In the genomic region with DNA sequence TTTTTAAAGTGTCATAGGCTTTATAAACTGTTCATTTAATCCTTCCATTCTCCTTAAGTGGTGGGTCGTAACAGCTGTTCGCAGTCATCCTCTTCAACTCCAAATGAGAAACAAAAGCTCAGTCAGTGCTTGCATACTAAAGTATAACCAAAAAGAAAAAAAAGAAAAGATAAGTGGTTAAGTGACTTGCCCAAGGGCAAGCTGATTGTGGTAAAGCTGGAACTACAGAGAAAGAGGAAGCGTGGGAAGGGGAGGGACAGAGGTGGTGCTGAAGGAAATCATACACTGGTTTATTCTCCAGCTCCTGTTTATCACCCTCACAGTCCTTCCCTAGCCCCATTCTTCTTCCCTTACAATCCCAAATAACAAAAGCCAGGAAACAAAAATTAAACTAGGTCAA, we compare ENCODE assay signal across 9 cellular contexts. TPM values are rescaled to one million over a fixed set of nuclear protein-coding genes. Genes with fewer than 3 reads are reported as not detected.
DNase-seq lines count a peak whose midpoint lies in the region; ATAC-seq, FAIRE-seq and TF ChIP-seq lines count a peak whose summit lies in the region.
"Had no signal": no experiment of that assay in that cellular context is flagged by ENCODE, and none has a peak within 500 bp of the region (broad histone marks: within the 10 kb centered on the region; RNA-seq: fewer than 3 reads in every experiment).

No MANE protein-coding gene starts in this region.

- H3K9me3 Mint-ChIP-seq in activated naive CD4-positive, alpha-beta T cell treated with anti-CD3 and anti-CD28 coated beads, Interleukin-2, amount 50 U/mL, for 24 hours, result no peaks in the 10 kb centered on the region
- no peaks in the 10 kb centered on the region for H3K9me3 Mint-ChIP-seq in activated CD4-positive, alpha-beta memory T cell treated with anti-CD3 and anti-CD28 coated beads, Interleukin-2, amount 10 ng/mL, durations not matched to agents 7 days and 5 days

- peaks cover 51% of the 10 kb centered on the region for H3K4me1 Mint-ChIP-seq in activated naive CD4-positive, alpha-beta T cell treated with anti-CD3 and anti-CD28 coated beads, Interleukin-2, amount 50 U/mL, for 24 hours
- H3K4me1 Mint-ChIP-seq in activated CD4-positive, alpha-beta memory T cell treated with anti-CD3 and anti-CD28 coated beads, Interleukin-2, amount 10 ng/mL, durations not matched to agents 7 days and 5 days, result peaks cover 15% of the 10 kb centered on the region

- 70% methylated on average over 3 of the region's 3 CpGs for WGBS in GM12878 (ENCODE audit: insufficient coverage, insufficient replicate concordance, low lambda C conversion rate, missing lambda C conversion rate)

- peak overlapping the region; percentile 53 for H3K27ac Mint-ChIP-seq in activated naive CD4-positive, alpha-beta T cell treated with anti-CD3 and anti-CD28 coated beads, Interleukin-2, amount 50 U/mL, for 24 hours
- no peak overlapping the region for H3K27ac Mint-ChIP-seq in activated CD4-positive, alpha-beta memory T cell treated with anti-CD3 and anti-CD28 coated beads, Interleukin-2, amount 10 ng/mL, durations not matched to agents 7 days and 5 days

- CTCF ChIA-PET in GM12878 (lab: Yijun Ruan, JAX), result interaction anchor here (0.7 to 4.1 kb wide), 4 partner anchors 11 to 30 kb away, joined by 3 to 14 read pairs (median 8); a partner anchor contains a TSS
- CTCF ChIA-PET in activated CD4-positive, alpha-beta memory T cell treated with anti-CD3 and anti-CD28 coated beads, Interleukin-2, amount 10 ng/mL, durations not matched to agents 7 days and 5 days (lab: Charles Lee), result interaction anchor here (0.7 to 1.5 kb wide), 4 partner anchors 27 to 58 kb away, joined by 3 to 5 read pairs (median 4); a partner anchor contains a TSS

- POLR2A ChIA-PET in GM12878 (lab: Charles Lee), result interaction anchor here (0.6 kb wide), 2 partner anchors 738 to 1859 kb away, joined by 3 to 5 read pairs; no protein-coding TSS in a partner anchor
- POLR2A ChIA-PET in activated CD4-positive, alpha-beta memory T cell treated with anti-CD3 and anti-CD28 coated beads, Interleukin-2, amount 10 ng/mL, durations not matched to agents 7 days and 5 days (lab: Charles Lee), result interaction anchor here (0.8 kb wide), 1 partner anchor 30 kb away, joined by 3 read pairs; a partner anchor contains a TSS

- H3K27ac ChIP-seq in GM12878 (ENCODE audit: control insufficient read depth, insufficient read depth) (no peak overlapping the region), colonic mucosa (no peak overlapping the region), substantia nigra (ENCODE audit: low read depth, low read length, poor library complexity, severe bottlenecking) (no peak overlapping the region)

- TF ChIP-seq RAD21 in GM12878 (IDR thresholded peaks at IDR 0.05; ENCODE audit: insufficient read depth, low read depth, low read length), result no peak

- H3K4me2 ChIP-seq in GM12878 (ENCODE audit: control insufficient read depth, insufficient read depth), result 0 out of 2 replicates have a peak overlapping the region, but pooled peaks have one; percentile 20

- DNase-seq in activated naive CD4-positive, alpha-beta T cell (lab: John Stamatoyannopoulos, UW), result no peak
- DNase-seq in NCI-H345 (lab: John Stamatoyannopoulos, UW) (peak; percentile 56), GM12878 (ENCODE audit: low read depth, low spot score) (peak; percentile 35), renal cortical epithelial cell (ENCODE audit: low read depth) (peak; percentile 35), colonic mucosa (no peak), substantia nigra (lab: John Stamatoyannopoulos, UW) (no peak)
- no peak for DNase-seq in activated CD4-positive, alpha-beta memory T cell treated with anti-CD3 and anti-CD28 coated beads, Interleukin-2, amount 10 ng/mL, durations not matched to agents 7 days and 5 days

- H3K27me3 Mint-ChIP-seq in activated naive CD4-positive, alpha-beta T cell treated with anti-CD3 and anti-CD28 coated beads, Interleukin-2, amount 50 U/mL, for 24 hours, result no peaks in the 10 kb centered on the region
- H3K27me3 Mint-ChIP-seq in activated CD4-positive, alpha-beta memory T cell treated with anti-CD3 and anti-CD28 coated beads, Interleukin-2, amount 10 ng/mL, durations not matched to agents 7 days and 5 days, result no peaks in the 10 kb centered on the region

- TF ChIP-seq CTCF in GM12878 (IDR thresholded peaks at IDR 0.05 in 2 of 3, conservative IDR thresholded peaks at IDR 0.05 in 1 of 3; ENCODE audit: control insufficient read depth in 2 of 3, extremely low read depth in 1 of 3, insufficient read depth in 1 of 3, low read depth in 3 of 3, low read length in 3 of 3), result no peak
- no peak for TF ChIP-seq CTCF in colonic mucosa (IDR thresholded peaks at IDR 0.05)

- H3K9me3 ChIP-seq in GM12878 (replicated peaks; ENCODE audit: control insufficient read depth, insufficient read depth, low read length) (no peaks in the 10 kb centered on the region), colonic mucosa (no peaks in the 10 kb centered on the region)

- H3K9ac ChIP-seq in GM12878 (ENCODE audit: control insufficient read depth, insufficient read depth, low read length), result no peak overlapping the region
- no peak overlapping the region for H3K9ac ChIP-seq in colonic mucosa (ENCODE audit: low read depth in 2 of 2, low read length in 2 of 2)

- no peak for TF ChIP-seq POLR2A in GM12878 (IDR thresholded peaks at IDR 0.05; ENCODE audit: low read depth, low read length)

- H4K20me1 ChIP-seq in GM12878 (ENCODE audit: control insufficient read depth, insufficient read depth), result no peaks in the 10 kb centered on the region

- peak; percentile 78 for ATAC-seq in GM12878

- intact Hi-C loops in GM12878 (cut with micrococcal nuclease; ENCODE audit: unreplicated experiment), result no loop called here
- intact Hi-C loops in colonic mucosa (cut with DNase I), result no loop called here

- FAIRE-seq in GM12878 (lab: Jason Lieb, UNC), result no peak
- FAIRE-seq: H1 had no signal

- H3K27me3 ChIP-seq in GM12878 (replicated peaks in 1 of 2; ENCODE audit: control insufficient read depth in 2 of 2, insufficient read depth in 2 of 2, low read length in 1 of 2) (no peaks in the 10 kb centered on the region), colonic mucosa (no peaks in the 10 kb centered on the region)

- peaks cover 7% of the 10 kb centered on the region for H3K36me3 Mint-ChIP-seq in activated naive CD4-positive, alpha-beta T cell treated with anti-CD3 and anti-CD28 coated beads, Interleukin-2, amount 50 U/mL, for 24 hours
- H3K36me3 Mint-ChIP-seq in activated CD4-positive, alpha-beta memory T cell treated with anti-CD3 and anti-CD28 coated beads, Interleukin-2, amount 10 ng/mL, durations not matched to agents 7 days and 5 days (ENCODE audit: low read depth), result peaks cover 12% of the 10 kb centered on the region

- RAD21 ChIA-PET in GM12878 (lab: Charles Lee; ENCODE audit: unreplicated experiment), result interaction anchor here (1.0 kb wide), 1 partner anchor 29 kb away, joined by 5 read pairs; a partner anchor contains a TSS

- no peak overlapping the region for H3K4me3 ChIP-seq in GM12878
- H3K4me3 ChIP-seq in colonic mucosa, result no peak overlapping the region

- no peak overlapping the region for H2AFZ ChIP-seq in GM12878 (ENCODE audit: control insufficient read depth, low read depth, low read length)

- H3K36me3 ChIP-seq in GM12878 (ENCODE audit: control insufficient read depth in 2 of 2, insufficient read depth in 2 of 2, low read length in 1 of 2) (peaks cover 1 to 6% of the 10 kb centered on the region in 2 experiments; a peak in 1 of 4 replicates), colonic mucosa (no peaks in the 10 kb centered on the region)

- peak overlapping the region; percentile 31 for H3K4me3 Mint-ChIP-seq in activated naive CD4-positive, alpha-beta T cell treated with anti-CD3 and anti-CD28 coated beads, Interleukin-2, amount 50 U/mL, for 24 hours
- no peak overlapping the region for H3K4me3 Mint-ChIP-seq in activated CD4-positive, alpha-beta memory T cell treated with anti-CD3 and anti-CD28 coated beads, Interleukin-2, amount 10 ng/mL, durations not matched to agents 7 days and 5 days

- in situ Hi-C loops in GM12878 (cut with MboI), result no loop called here

- no peak for TF ChIP-seq EP300 in GM12878 (IDR thresholded peaks at IDR 0.05; ENCODE audit: borderline replicate concordance in 1 of 2, control insufficient read depth in 1 of 2, low read depth in 2 of 2, low read length in 2 of 2)

- SMC1A ChIA-PET in GM12878 (lab: Charles Lee; ENCODE audit: uncharacterized antibody, unreplicated experiment), result interaction anchor here (0.7 to 1.4 kb wide), 4 partner anchors 8 to 277 kb away, joined by 3 read pairs; no protein-coding TSS in a partner anchor

- no TSS peak for BruUV-seq in GM12878 (replicated peaks; lab: Mats Ljungman, UMichigan)

- peaks cover 4% of the 10 kb centered on the region for H3K79me2 ChIP-seq in GM12878 (ENCODE audit: control insufficient read depth, insufficient read depth, low read length)

- H3K4me1 ChIP-seq in GM12878 (ENCODE audit: control insufficient read depth, insufficient read depth, low read length) (peaks cover 8% of the 10 kb centered on the region), colonic mucosa (no peaks in the 10 kb centered on the region)

RNA-seq across cellular contexts. Expression of a gene that starts 29.6 kb away (rescaled TPM):
- total RNA-seq in GM12878 (2013; cell fraction: nucleolus; rRNA removed), result 58.3 and 58.9 TPM in 2 replicates
- total RNA-seq in GM12878 (2014; rRNA removed) (33.4 and 38.4 TPM in 2 replicates), GM12878 (2014; rRNA removed; fragmentation: Illumina TruSeq; extraction: Trizol) (42.8 and 46.2 TPM in 2 replicates), GM12878 (2021) (45.4 and 51.9 TPM in 2 replicates), renal cortical epithelial cell (37.0 and 46.4 TPM in 2 replicates), colonic mucosa (10 to 100 TPM; 39.0 to 44.8 TPM)
- 8.2 TPM for polyA plus RNA-seq in GM12878 (2011; ENCODE audit: low read depth)
- polyA plus RNA-seq in GM12878 (2011; rRNA removed) (30.4 and 38.3 TPM in 2 replicates), GM12878 (2014; fragmentation: Illumina TruSeq; extraction: Trizol) (33.8 and 42.2 TPM in 2 replicates), GM12878 (2014; fragmentation: Nextera tagmentation; extraction: Ambion mirVana) (10 to 100 TPM; 11.6 to 13.1 TPM), GM12878 (2014; rRNA removed) (15.4 and 19.1 TPM in 2 replicates), GM12878 (2016; fragmentation: Nextera tagmentation; extraction: Ambion mirVana) (10 to 100 TPM; 53.4 to 54.5 TPM)
- 14.4 and 15.8 TPM in 2 replicates for polyA plus RNA-seq in GM12878 (2011; cell fraction: cytosol; rRNA removed)
- polyA plus RNA-seq in GM12878 (2011; cell fraction: nucleus; rRNA removed), result 27.5 and 33.5 TPM in 2 replicates
- 9.0 and 12.8 TPM in 2 replicates for polyA plus RNA-seq in GM12878 (2012)
- 46.4 and 81.8 TPM in 2 replicates for polyA minus RNA-seq in GM12878 (2011; rRNA and poly(A)+ RNA removed)
- 16.0 and 28.6 TPM in 2 replicates for polyA minus RNA-seq in GM12878 (2011; cell fraction: cytosol; rRNA and poly(A)+ RNA removed)
- 16.0 and 21.8 TPM in 2 replicates for polyA minus RNA-seq in GM12878 (2011; cell fraction: nucleus; rRNA and poly(A)+ RNA removed)
- 10 to 100 TPM; 24.6 to 27.9 TPM for total RNA-seq in activated CD4-positive, alpha-beta memory T cell treated with anti-CD3 and anti-CD28 coated beads, Interleukin-2, amount 10 ng/mL, durations not matched to agents 7 days and 5 days

RNA-seq across cellular contexts. Expression of a gene that starts 48.6 kb away (rescaled TPM):
- 20.1 and 20.5 TPM in 2 replicates for total RNA-seq in GM12878 (2013; cell fraction: nucleolus; rRNA removed)
- 40.3 and 50.5 TPM in 2 replicates for total RNA-seq in GM12878 (2014; rRNA removed)
- 76.8 and 79.8 TPM in 2 replicates for total RNA-seq in GM12878 (2014; rRNA removed; fragmentation: Illumina TruSeq; extraction: Trizol)
- 41.4 and 43.6 TPM in 2 replicates for total RNA-seq in GM12878 (2021)
- polyA plus RNA-seq in GM12878 (2011; ENCODE audit: low read depth), result 10.8 TPM
- polyA plus RNA-seq in GM12878 (2011; rRNA removed), result 33.4 and 63.3 TPM in 2 replicates
- polyA plus RNA-seq in GM12878 (2011; cell fraction: cytosol; rRNA removed), result 10.6 and 13.2 TPM in 2 replicates
- 10.4 and 15.3 TPM in 2 replicates for polyA plus RNA-seq in GM12878 (2011; cell fraction: nucleus; rRNA removed)
- polyA plus RNA-seq in GM12878 (2012), result 19.3 and 24.6 TPM in 2 replicates
- 61.6 and 84.4 TPM in 2 replicates for polyA plus RNA-seq in GM12878 (2014; fragmentation: Illumina TruSeq; extraction: Trizol)
- polyA plus RNA-seq in GM12878 (2014; fragmentation: Nextera tagmentation; extraction: Ambion mirVana), result 10 to 100 TPM; 14.1 to 17.9 TPM
- polyA plus RNA-seq in GM12878 (2014; rRNA removed), result 26.9 and 28.7 TPM in 2 replicates
- polyA plus RNA-seq in GM12878 (2016; fragmentation: Nextera tagmentation; extraction: Ambion mirVana), result 10 to 100 TPM; 67.4 to 73.8 TPM
- 19.5 and 28.5 TPM in 2 replicates for polyA minus RNA-seq in GM12878 (2011; rRNA and poly(A)+ RNA removed)
- 14.4 and 22.2 TPM in 2 replicates for polyA minus RNA-seq in GM12878 (2011; cell fraction: cytosol; rRNA and poly(A)+ RNA removed)
- 6.3 and 10.8 TPM in 2 replicates for polyA minus RNA-seq in GM12878 (2011; cell fraction: nucleus; rRNA and poly(A)+ RNA removed)
- total RNA-seq in renal cortical epithelial cell, result 3.1 and 14.9 TPM in 2 replicates
- total RNA-seq in colonic mucosa, result 10 to 100 TPM; 10.2 to 31.6 TPM
- 10 to 100 TPM; 78.5 to 79.5 TPM for total RNA-seq in activated CD4-positive, alpha-beta memory T cell treated with anti-CD3 and anti-CD28 coated beads, Interleukin-2, amount 10 ng/mL, durations not matched to agents 7 days and 5 days

Comparison
In these comparisons a context has a peak if more than half of its experiments do, and no peak if none do; other contexts are left out.
1. DNase-seq: peak in NCI-H345 (single experiment), GM12878 (single experiment) and renal cortical epithelial cell (single experiment); none in activated naive CD4-positive, alpha-beta T cell (0 of 4), colonic mucosa (single experiment), activated CD4-positive, alpha-beta memory T cell treated with anti-CD3 and anti-CD28 coated beads, Interleukin-2, amount 10 ng/mL, durations not matched to agents 7 days and 5 days (single experiment) and substantia nigra (0 of 49).